Comparison of ENCODE assay signal across 27 cellular contexts in the genomic region with DNA sequence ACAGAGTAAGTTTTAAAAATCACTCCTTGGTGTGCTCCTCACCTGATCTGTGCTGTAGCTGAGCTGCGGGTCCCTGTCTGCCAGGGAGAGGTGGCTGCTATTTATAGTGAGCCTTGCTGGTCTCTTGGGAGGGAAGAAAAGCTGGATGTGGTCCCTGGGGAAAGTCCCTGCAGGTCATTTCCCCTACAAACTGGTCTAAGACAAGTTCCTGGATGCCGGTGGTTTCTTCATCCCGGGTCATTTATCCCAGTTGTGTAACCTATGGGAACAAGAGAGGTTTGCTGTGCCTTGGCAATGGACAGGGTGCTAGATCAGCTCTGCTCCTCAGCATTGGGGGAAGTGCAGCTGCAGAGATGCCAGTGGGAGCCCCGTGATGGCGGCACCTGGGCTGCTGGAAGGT. TPM values are rescaled to one million over a fixed set of nuclear protein-coding genes. Genes with fewer than 3 reads are reported as not detected.
DNase-seq lines count a peak whose midpoint lies in the region; ATAC-seq, FAIRE-seq and TF ChIP-seq lines count a peak whose summit lies in the region.
"Had no signal": no experiment of that assay in that cellular context is flagged by ENCODE, and none has a peak within 500 bp of the region (broad histone marks: within the 10 kb centered on the region; RNA-seq: fewer than 3 reads in every experiment).

A gene (minus strand): TSS at position 108 of the 400 bp plus-strand sequence. CDS start 657 bp downstream, outside the sequence.

- peak within 1 kb of the TSS; percentile 36; the same call in 1 of the 2 replicates for H3K4me2 ChIP-seq in HepG2 (ENCODE audit: low read depth, low read length)
- H3K4me2 ChIP-seq in smooth muscle cell, result no peak within 1 kb of the TSS

- H4K20me1 ChIP-seq in HepG2 (ENCODE audit: insufficient read depth, low read length) (no peaks in the 10 kb centered on the region), smooth muscle cell (ENCODE audit: low read depth) (no peaks in the 10 kb centered on the region)

- no TSS peak for BruUV-seq in HepG2 (replicated peaks; lab: Mats Ljungman, UMichigan)

- WGBS in HepG2 (ENCODE audit: low lambda C conversion rate), result 10% methylated on average over 4 of the region's 5 CpGs
- 90% methylated on average over 5 of the region's 5 CpGs for WGBS in smooth muscle cell (ENCODE audit: low lambda C conversion rate)

- in situ Hi-C loops in HepG2 (cut with HindIII; ENCODE audit: extremely low pct_ligation_motif_present, low pct_unique_long_range_greater_than_20kb), result no loop called here
- in situ Hi-C loops in gastrocnemius medialis (cut with MboI; ENCODE audit: low sequenced_read_pairs in 4 of 4), result no loop called here
- in situ Hi-C loops in GM13976 (cut with MboI; ENCODE audit: low sequenced_read_pairs, unreplicated experiment), result loop anchor here (25.0 kb wide), 1 partner anchor 489 kb away; a partner anchor contains a TSS

- peak; percentile 21 for DNase-seq in HK-2 (ENCODE audit: unreplicated experiment)
- DNase-seq in breast epithelium (ENCODE audit: low spot score in 2 of 2), result peak in 1 of 2 donors; percentile 76
- no peak for DNase-seq in HepG2 (ENCODE audit: low spot score)
- DNase-seq in gastrocnemius medialis, result peak in 1 of 2 donors; percentile 81
- no peak for DNase-seq in NAMALWA (ENCODE audit: low spot score)
- no peak for DNase-seq in GM13976 (ENCODE audit: low spot score)
- no peak for DNase-seq in NCI-H2081 (lab: John Stamatoyannopoulos, UW)
- DNase-seq in smooth muscle cell (lab: John Stamatoyannopoulos, UW; ENCODE audit: unreplicated experiment), result no peak
- DNase-seq: activated CD4-positive, alpha-beta T cell treated with anti-CD3 and anti-CD28 coated beads, Interleukin-2, amount 50 U/mL, for 48 hours; activated naive CD4-positive, alpha-beta T cell treated with Interleukin-2 at 50 U/mL for 16 hours; activated T-cell treated with anti-CD3 and anti-CD28 coated beads, Interleukin-2, amount 50 U/mL, for 1 hour; aorta; CD4-positive, alpha-beta T cell; effector CD4-positive, alpha-beta T cell; esophagus squamous epithelium; left ventricle myocardium inferior; NCI-H2029; RPMI8226; testis; WERI-Rb-1 had no signal

- ATAC-seq in HepG2, result no peak; the same call in 2 of the 3 replicates
- ATAC-seq in gastrocnemius medialis, result peak; percentile 42 to 92
- ATAC-seq: K562, sciatic nerve, SK-N-SH treated with all-trans-retinoic acid at 6 μM for 48 hours had no signal

- POLR2A ChIA-PET in HepG2 (lab: Yijun Ruan, JAX), result no interaction called here

- no peaks in the 10 kb centered on the region for H3K4me1 ChIP-seq in breast epithelium
- H3K4me1 ChIP-seq in HepG2 (ENCODE audit: insufficient read depth, low read length), result no peaks in the 10 kb centered on the region
- H3K4me1 ChIP-seq in gastrocnemius medialis, result no peaks in the 10 kb centered on the region
- no peaks in the 10 kb centered on the region for H3K4me1 ChIP-seq in smooth muscle cell (ENCODE audit: low read depth)
- H3K4me1 ChIP-seq: esophagus squamous epithelium, left ventricle myocardium inferior, testis had no signal

- H3K9me3 ChIP-seq in breast epithelium (no peaks in the 10 kb centered on the region), HepG2 (ENCODE audit: low read length) (no peaks in the 10 kb centered on the region), gastrocnemius medialis (no peaks in the 10 kb centered on the region), smooth muscle cell (replicated peaks; ENCODE audit: low read depth) (no peaks in the 10 kb centered on the region)
- H3K9me3 ChIP-seq: esophagus squamous epithelium, testis had no signal

- peak within 1 kb of the TSS; percentile 75 to 87 for H3K27ac ChIP-seq in breast epithelium
- H3K27ac ChIP-seq in HepG2 (ENCODE audit: extremely low read length, insufficient read depth, low read length), result no peak within 1 kb of the TSS
- peak within 1 kb of the TSS in 1 of 4 donors; percentile 41 for H3K27ac ChIP-seq in gastrocnemius medialis
- no peak within 1 kb of the TSS for H3K27ac ChIP-seq in smooth muscle cell (ENCODE audit: low read depth)
- H3K27ac ChIP-seq: left ventricle myocardium inferior, testis, WERI-Rb-1 had no signal

- no peak for TF ChIP-seq RAD21 in HepG2 (CRISPR knock-in tag; IDR thresholded peaks at IDR 0.05)

- no peak for TF ChIP-seq EP300 in HepG2 (IDR thresholded peaks at IDR 0.05; ENCODE audit: low read depth in 2 of 2, low read length in 2 of 2)
- no peak for TF ChIP-seq EP300 in HepG2 (CRISPR knock-in tag; IDR thresholded peaks at IDR 0.05; ENCODE audit: borderline replicate concordance)

- TF ChIP-seq POLR2A in breast epithelium (IDR thresholded peaks at IDR 0.05) (no peak), HepG2 (IDR thresholded peaks at IDR 0.05; ENCODE audit: insufficient read depth in 1 of 2, low read depth in 2 of 2, low read length in 2 of 2) (no peak), gastrocnemius medialis (IDR thresholded peaks at IDR 0.05) (no peak)

- no peaks in the 10 kb centered on the region for H3F3A ChIP-seq in smooth muscle cell (ENCODE audit: low read depth)

- H3K27me3 ChIP-seq in breast epithelium (no peaks in the 10 kb centered on the region), HepG2 (ENCODE audit: control insufficient read depth in 1 of 2, insufficient read depth in 2 of 2, low read length in 2 of 2) (peaks cover 0 to 9% of the 10 kb centered on the region in 2 experiments; a peak in 2 of 5 replicates), gastrocnemius medialis (no peaks in the 10 kb centered on the region), smooth muscle cell (ENCODE audit: low read depth) (no peaks in the 10 kb centered on the region)
- H3K27me3 ChIP-seq: esophagus squamous epithelium, testis had no signal

- H3K9ac ChIP-seq in HepG2 (ENCODE audit: insufficient read depth, low read depth, low read length) (no peak within 1 kb of the TSS), smooth muscle cell (ENCODE audit: low read depth) (no peak within 1 kb of the TSS)

- no peaks in the 10 kb centered on the region for H3K36me3 ChIP-seq in breast epithelium
- H3K36me3 ChIP-seq in HepG2 (replicated peaks in 1 of 2; ENCODE audit: control insufficient read depth in 1 of 2, insufficient read depth in 2 of 2, low read length in 2 of 2), result no peaks in the 10 kb centered on the region
- H3K36me3 ChIP-seq in gastrocnemius medialis, result no peaks in the 10 kb centered on the region
- no peaks in the 10 kb centered on the region for H3K36me3 ChIP-seq in smooth muscle cell (ENCODE audit: low read depth)
- H3K36me3 ChIP-seq: esophagus squamous epithelium, left ventricle myocardium inferior, WERI-Rb-1 had no signal

- no peak for TF ChIP-seq CTCF in breast epithelium (IDR thresholded peaks at IDR 0.05)
- no peak for TF ChIP-seq CTCF in HepG2 (CRISPR knock-in tag; IDR thresholded peaks at IDR 0.05)
- no peak for TF ChIP-seq CTCF in gastrocnemius medialis (IDR thresholded peaks at IDR 0.05 in 4 of 5, conservative IDR thresholded peaks at IDR 0.05 in 1 of 5)
- TF ChIP-seq CTCF in GM13976 (IDR thresholded peaks at IDR 0.05; ENCODE audit: borderline replicate concordance, control extremely low read depth, extremely low read depth, insufficient read depth, missing control alignments), result no peak
- no peak for TF ChIP-seq CTCF in smooth muscle cell (IDR thresholded peaks at IDR 0.05; ENCODE audit: borderline replicate concordance, insufficient read depth, poor library complexity, severe bottlenecking)

- CTCF ChIA-PET in HepG2 (lab: Yijun Ruan, JAX; ENCODE audit: low intra/inter-chr PET ratio, low total read pairs), result no interaction called here

- intact Hi-C loops in breast epithelium (cut with DNase I; ENCODE audit: low total_unique reads), result no loop called here
- intact Hi-C loops in HepG2 (cut with micrococcal nuclease; ENCODE audit: unreplicated experiment), result no loop called here
- intact Hi-C loops in gastrocnemius medialis (cut with DNase I; ENCODE audit: low total_unique reads), result no loop called here

- H3K79me2 ChIP-seq in HepG2 (ENCODE audit: insufficient read depth, low read length), result no peaks in the 10 kb centered on the region
- H3K79me2 ChIP-seq in smooth muscle cell (ENCODE audit: low read depth), result no peaks in the 10 kb centered on the region

- H3K4me3 ChIP-seq in breast epithelium (peak within 1 kb of the TSS in 2 of 3 donors; percentile 32 to 40), HepG2 (replicated peaks in 1 of 3; ENCODE audit: insufficient read depth in 1 of 3, low read depth in 2 of 3, low read length in 3 of 3) (no peak within 1 kb of the TSS), gastrocnemius medialis (no peak within 1 kb of the TSS), smooth muscle cell (no peak within 1 kb of the TSS)
- H3K4me3 ChIP-seq: esophagus squamous epithelium, K562, left ventricle myocardium inferior, testis had no signal

- no peak for FAIRE-seq in HepG2 (lab: Jason Lieb, UNC)
- FAIRE-seq: H54, K562 had no signal

- H2AFZ ChIP-seq in HepG2 (ENCODE audit: low read length), result no peak within 1 kb of the TSS
- no peak within 1 kb of the TSS for H2AFZ ChIP-seq in smooth muscle cell (ENCODE audit: low read depth)

RNA-seq across cellular contexts. Expression of the gene that starts here (rescaled TPM):
- 100 to 1,000 TPM in 2 of 3 donors, 1 to 10 TPM in 1; 7.5 to 567 (median 428) TPM for total RNA-seq in breast epithelium
- total RNA-seq in HepG2 (2016; rRNA removed; fragmentation: Illumina TruSeq; extraction: Trizol), result 0.27 TPM in 1 of 2 replicates, not detected in the other
- not detected in 2 replicates for total RNA-seq in HepG2 (2016; cell fraction: cytosol; rRNA removed; fragmentation: Illumina TruSeq; extraction: Trizol; ENCODE audit: low read depth)
- 0.17 TPM in 1 of 2 replicates, not detected in the other for total RNA-seq in HepG2 (2016; cell fraction: insoluble cytoplasmic fraction; rRNA removed; fragmentation: Illumina TruSeq; extraction: Trizol)
- not detected in 2 replicates for total RNA-seq in HepG2 (2016; cell fraction: membrane; rRNA removed; fragmentation: Illumina TruSeq; extraction: Trizol)
- not detected in 2 replicates for total RNA-seq in HepG2 (2016; cell fraction: nucleus; rRNA removed; fragmentation: Illumina TruSeq; extraction: Trizol)
- polyA plus RNA-seq in HepG2 (2011; rRNA removed), result 0.12 TPM in 1 of 2 replicates, not detected in the other
- polyA plus RNA-seq in HepG2 (2011; cell fraction: cytosol; rRNA removed), result 0.19 TPM in 1 of 2 replicates, not detected in the other
- 0.14 TPM in 1 of 2 replicates, not detected in the other for polyA plus RNA-seq in HepG2 (2011; cell fraction: nucleus; rRNA removed)
- not detected in 2 replicates for polyA plus RNA-seq in HepG2 (2012)
- polyA plus RNA-seq in HepG2 (2016; cell fraction: cytosol; fragmentation: Illumina TruSeq; extraction: Trizol; ENCODE audit: low read depth), result not detected in 2 replicates
- polyA plus RNA-seq in HepG2 (2016; cell fraction: insoluble cytoplasmic fraction; fragmentation: Illumina TruSeq; extraction: Trizol; ENCODE audit: low read depth), result not detected in 2 replicates
- polyA plus RNA-seq in HepG2 (2016; cell fraction: membrane; fragmentation: Illumina TruSeq; extraction: Trizol; ENCODE audit: low read depth), result not detected in 2 replicates
- not detected in 2 replicates for polyA plus RNA-seq in HepG2 (2016; cell fraction: nucleus; fragmentation: Illumina TruSeq; extraction: Trizol; ENCODE audit: insufficient read depth, low read depth)
- polyA minus RNA-seq in HepG2 (2011; rRNA and poly(A)+ RNA removed; ENCODE audit: low replicate concordance), result not detected in 2 replicates
- not detected in 2 replicates for polyA minus RNA-seq in HepG2 (2011; cell fraction: cytosol; rRNA and poly(A)+ RNA removed)
- polyA minus RNA-seq in HepG2 (2011; cell fraction: nucleus; rRNA and poly(A)+ RNA removed), result 0.50 TPM in 1 of 2 replicates, not detected in the other
- total RNA-seq in gastrocnemius medialis, result 10 to 100 TPM in 3 of 4 donors, 1 to 10 TPM in 1; 2.0 to 67.5 (median 42.8) TPM
- not detected in 2 replicates for total RNA-seq in smooth muscle cell
- polyA plus RNA-seq in smooth muscle cell, result not detected in 2 replicates
- total RNA-seq: myocyte, NCI-H460, osteocyte had no signal
- polyA plus RNA-seq: K562 had no signal

Comparison
In these comparisons a context has a peak if more than half of its experiments do, and no peak if none do; other contexts are left out.
1. H3K27ac ChIP-seq: peak in breast epithelium (2 of 2); none in HepG2 (single experiment) and smooth muscle cell (single experiment).
2. H3K4me3 ChIP-seq: peak in breast epithelium (2 of 3); none in HepG2 (0 of 3), gastrocnemius medialis (0 of 4) and smooth muscle cell (single experiment).